Comparison of ENCODE assay signal across 8 cellular contexts in genomic region chr14:92794961-92795360, GRCh38. TPM values are rescaled to one million over a fixed set of nuclear protein-coding genes. Genes with fewer than 3 reads are reported as not detected.
DNase-seq lines count a peak whose midpoint lies in the region; ATAC-seq and TF ChIP-seq lines count a peak whose summit lies in the region.

No MANE protein-coding gene starts in this region.

- H3K4me3 ChIP-seq in kidney epithelial cell (ENCODE audit: low read depth, low read length) (peak overlapping the region; percentile 93), suprapubic skin (peak overlapping the region; percentile 65)

- H3K9me3 Mint-ChIP-seq in activated CD4-positive, alpha-beta T cell treated with anti-CD3 and anti-CD28 coated beads for 36 hours (ENCODE audit: low read depth) = peaks cover 11% of the 10 kb centered on the region
- peaks cover 28% of the 10 kb centered on the region for H3K9me3 Mint-ChIP-seq in activated naive CD8-positive, alpha-beta T cell treated with anti-CD3 and anti-CD28 coated beads, Interleukin-2, amount 50 U/mL, for 24 hours

- ATAC-seq in activated CD4-positive, alpha-beta T cell treated with anti-CD3 and anti-CD28 coated beads for 36 hours = no peak
- ATAC-seq in activated naive CD8-positive, alpha-beta T cell treated with anti-CD3 and anti-CD28 coated beads, Interleukin-2, amount 50 U/mL, for 24 hours = no peak
- no peak for ATAC-seq in GM19328 (IDR thresholded peaks at IDR 0.05; ENCODE audit: unreplicated experiment)
- ATAC-seq in omental fat pad (ENCODE audit: low FRiP score) = no peak

- TF ChIP-seq POLR2A in suprapubic skin (IDR thresholded peaks at IDR 0.05) = no peak

- WGBS in suprapubic skin = 49% methylated on average over 6 of the region's 6 CpGs

- peaks cover 32% of the 10 kb centered on the region for H3K4me1 ChIP-seq in suprapubic skin

- H3K36me3 ChIP-seq in kidney epithelial cell (ENCODE audit: control insufficient read depth, insufficient read depth, low read length) (no peaks in the 10 kb centered on the region), suprapubic skin (peaks cover 15% of the 10 kb centered on the region)

- peak overlapping the region; percentile 99 for H3K4me3 Mint-ChIP-seq in activated CD4-positive, alpha-beta T cell treated with anti-CD3 and anti-CD28 coated beads for 36 hours
- peak overlapping the region; percentile 99 for H3K4me3 Mint-ChIP-seq in activated naive CD8-positive, alpha-beta T cell treated with anti-CD3 and anti-CD28 coated beads, Interleukin-2, amount 50 U/mL, for 24 hours

- TF ChIP-seq EP300 in suprapubic skin (IDR thresholded peaks at IDR 0.05) = no peak

- no peaks in the 10 kb centered on the region for H3K27me3 Mint-ChIP-seq in activated CD4-positive, alpha-beta T cell treated with anti-CD3 and anti-CD28 coated beads for 36 hours
- no peaks in the 10 kb centered on the region for H3K27me3 Mint-ChIP-seq in activated naive CD8-positive, alpha-beta T cell treated with anti-CD3 and anti-CD28 coated beads, Interleukin-2, amount 50 U/mL, for 24 hours

- peak overlapping the region; percentile 96 for H3K27ac Mint-ChIP-seq in activated CD4-positive, alpha-beta T cell treated with anti-CD3 and anti-CD28 coated beads for 36 hours
- H3K27ac Mint-ChIP-seq in activated naive CD8-positive, alpha-beta T cell treated with anti-CD3 and anti-CD28 coated beads, Interleukin-2, amount 50 U/mL, for 24 hours = peak overlapping the region; percentile 96

- peaks cover under 1% of the 10 kb centered on the region for H3K9me3 ChIP-seq in suprapubic skin

- intact Hi-C loops in activated CD4-positive, alpha-beta T cell treated with anti-CD3 and anti-CD28 coated beads for 36 hours (cut with DNase I, micrococcal nuclease) = loop anchor here (1.0 to 10.0 kb wide), 10 partner anchors 47 to 1283 kb away; partner anchors contain the start of genes ATXN3 (in 1 of the 2), BTBD7 (in 1 of the 2), CPSF2 (in 1 of the 2) and GON7 (in 1 of the 2)

- peaks cover 41% of the 10 kb centered on the region for H3K4me1 Mint-ChIP-seq in activated CD4-positive, alpha-beta T cell treated with anti-CD3 and anti-CD28 coated beads for 36 hours
- peaks cover 37% of the 10 kb centered on the region for H3K4me1 Mint-ChIP-seq in activated naive CD8-positive, alpha-beta T cell treated with anti-CD3 and anti-CD28 coated beads, Interleukin-2, amount 50 U/mL, for 24 hours

- CTCF ChIA-PET in activated CD4-positive, alpha-beta T cell treated with anti-CD3 and anti-CD28 coated beads for 36 hours (lab: Charles Lee) = interaction anchor here (0.8 kb wide), 1 partner anchor 14 kb away, joined by 3 read pairs; no protein-coding TSS in a partner anchor

- DNase-seq in activated CD4-positive, alpha-beta T cell treated with anti-CD3 and anti-CD28 coated beads for 36 hours = no peak
- no peak for DNase-seq in activated CD4-positive, alpha-beta T cell treated with anti-CD3 and anti-CD28 coated beads, Interleukin-2, amount 50 U/mL, for 1 hour
- DNase-seq in activated naive CD8-positive, alpha-beta T cell treated with anti-CD3 and anti-CD28 coated beads, Interleukin-2, amount 50 U/mL, for 24 hours = no peak
- DNase-seq in kidney epithelial cell (ENCODE audit: low read depth) (no peak), suprapubic skin (ENCODE audit: low spot score in 2 of 2) (no peak), omental fat pad (ENCODE audit: low spot score) (no peak)
- DNase-seq in central memory CD4-positive, alpha-beta T cell = no peak

- H3K27me3 ChIP-seq in kidney epithelial cell (ENCODE audit: control insufficient read depth, insufficient read depth, low read length) (no peaks in the 10 kb centered on the region), suprapubic skin (no peaks in the 10 kb centered on the region)

- TF ChIP-seq CTCF in kidney epithelial cell (IDR thresholded peaks at IDR 0.05; ENCODE audit: insufficient read depth, low read length, poor library complexity, severe bottlenecking) = no peak
- TF ChIP-seq CTCF in suprapubic skin (IDR thresholded peaks at IDR 0.05) = no peak
- no peak for TF ChIP-seq CTCF in omental fat pad (IDR thresholded peaks at IDR 0.05)

- H3K27ac ChIP-seq in suprapubic skin = peak overlapping the region; percentile 80

- POLR2A ChIA-PET in activated CD4-positive, alpha-beta T cell treated with anti-CD3 and anti-CD28 coated beads for 36 hours (lab: Charles Lee) = no interaction called here

- peaks cover 22% of the 10 kb centered on the region for H3K36me3 Mint-ChIP-seq in activated CD4-positive, alpha-beta T cell treated with anti-CD3 and anti-CD28 coated beads for 36 hours (ENCODE audit: low read depth)
- peaks cover 25% of the 10 kb centered on the region for H3K36me3 Mint-ChIP-seq in activated naive CD8-positive, alpha-beta T cell treated with anti-CD3 and anti-CD28 coated beads, Interleukin-2, amount 50 U/mL, for 24 hours (ENCODE audit: low read depth)

RNA-seq across cellular contexts. Expression of gene GOLGA5, which starts 0.9 kb away (rescaled TPM):
- 10 to 100 TPM; 20.3 to 23.5 TPM for total RNA-seq in activated CD4-positive, alpha-beta T cell treated with anti-CD3 and anti-CD28 coated beads for 36 hours
- total RNA-seq in kidney epithelial cell = 38.7 and 41.2 TPM in 2 replicates
- 10 to 100 TPM; 26.2 to 35.3 (median 30.8) TPM for total RNA-seq in suprapubic skin
- total RNA-seq in omental fat pad = 10 to 100 TPM; 25.7 to 47.4 (median 33.3) TPM

RNA-seq across cellular contexts. Expression of gene LGMN, which starts 46.5 kb away (rescaled TPM):
- total RNA-seq in activated CD4-positive, alpha-beta T cell treated with anti-CD3 and anti-CD28 coated beads for 36 hours = 1 to 10 TPM; 3.2 to 5.6 TPM
- total RNA-seq in kidney epithelial cell (56.9 and 70.0 TPM in 2 replicates), suprapubic skin (10 to 100 TPM; 35.8 to 41.9 (median 39.2) TPM), omental fat pad (100 to 1,000 TPM; 161 to 193 (median 175) TPM)
